Comparison of ENCODE assay signal across 20 cellular contexts in the genomic region with DNA sequence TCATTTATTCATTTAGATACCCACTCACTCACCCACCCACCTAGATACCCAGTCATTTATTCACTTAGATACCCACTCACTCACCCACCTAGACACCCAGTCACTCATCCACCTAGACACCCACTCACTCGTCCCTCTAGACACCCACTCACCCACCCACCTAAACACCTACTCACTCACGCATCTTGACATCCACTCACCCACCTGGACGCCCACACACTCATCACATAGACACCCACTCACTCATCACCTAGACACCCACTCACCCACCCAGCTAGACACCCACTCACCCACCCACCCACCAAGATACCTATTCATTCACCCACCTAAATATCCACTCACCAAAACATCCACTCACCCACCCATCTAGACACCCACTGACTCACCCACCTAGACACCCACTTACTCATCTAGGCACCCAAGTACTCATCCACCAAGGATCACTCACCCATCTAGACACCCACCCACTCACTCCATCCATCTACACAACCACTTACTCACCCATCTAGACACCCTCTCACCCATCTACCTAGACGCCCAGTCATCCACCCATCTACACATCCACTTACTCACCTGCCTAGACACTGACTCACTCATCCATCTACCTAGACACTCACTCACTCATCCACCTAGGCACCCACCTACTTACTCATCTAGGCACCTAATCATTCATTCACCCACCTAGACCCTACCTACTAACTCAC.
DNase-seq lines count a peak whose midpoint lies in the region; ATAC-seq and TF ChIP-seq lines count a peak whose summit lies in the region.
"Had no signal": no experiment of that assay in that cellular context is flagged by ENCODE, and none has a peak within 500 bp of the region (broad histone marks: within the 10 kb centered on the region; RNA-seq: fewer than 3 reads in every experiment).

No MANE protein-coding gene starts in this region.

- no peak overlapping the region for H3K4me3 Mint-ChIP-seq in MCF 10A (ENCODE audit: unreplicated experiment)
- H3K4me3 Mint-ChIP-seq in activated T-helper 17 cell treated with anti-CD3 and anti-CD28 coated beads, Interleukin-2, amount 50 U/mL, for 72 hours = no peak overlapping the region
- H3K4me3 Mint-ChIP-seq: CD8-positive, alpha-beta T cell; HFFc6 had no signal

- in situ Hi-C loops in mammary epithelial cell (cut with MboI; ENCODE audit: low sequenced_read_pairs in 2 of 2) = no loop called here

- no peaks in the 10 kb centered on the region for H3K4me1 Mint-ChIP-seq in MCF 10A (ENCODE audit: insufficient read depth, unreplicated experiment)
- no peaks in the 10 kb centered on the region for H3K4me1 Mint-ChIP-seq in activated T-helper 17 cell treated with anti-CD3 and anti-CD28 coated beads, Interleukin-2, amount 50 U/mL, for 72 hours

- H2AFZ ChIP-seq in mammary epithelial cell (ENCODE audit: low read depth, low read length) = no peak overlapping the region

- no peak for TF ChIP-seq CTCF in mammary epithelial cell (conservative IDR thresholded peaks at IDR 0.05 in 1 of 2, IDR thresholded peaks at IDR 0.05 in 1 of 2; ENCODE audit: extremely low read depth in 1 of 2, insufficient read depth in 1 of 2, low read depth in 1 of 2, low read length in 2 of 2)
- no peak for TF ChIP-seq CTCF in MCF 10A (IDR thresholded peaks at IDR 0.05; ENCODE audit: unreplicated experiment)

- dilution Hi-C loops in mammary epithelial cell (cut with HindIII; ENCODE audit: low sequenced_read_pairs) = no loop called here

- no peaks in the 10 kb centered on the region for H3K36me3 Mint-ChIP-seq in MCF 10A (ENCODE audit: insufficient read depth, unreplicated experiment)
- no peaks in the 10 kb centered on the region for H3K36me3 Mint-ChIP-seq in activated T-helper 17 cell treated with anti-CD3 and anti-CD28 coated beads, Interleukin-2, amount 50 U/mL, for 72 hours (ENCODE audit: low read depth)
- H3K36me3 Mint-ChIP-seq: CD8-positive, alpha-beta T cell had no signal

- WGBS in mammary epithelial cell (ENCODE audit: low coverage, missing lambda C conversion rate) = 33% methylated on average over 1 of the region's 4 CpGs

- H3K27ac ChIP-seq in mammary epithelial cell (ENCODE audit: insufficient read depth, low read depth, low read length) = no peak overlapping the region
- H3K27ac ChIP-seq: BLaER1 treated with 17β-estradiol and CSF1 and Interleukin-3, amounts not matched to agents 10 nM and 100 nM had no signal

- no TSS peak for BruUV-seq in mammary epithelial cell (replicated peaks; lab: Mats Ljungman, UMichigan)
- no TSS peak for BruUV-seq in MCF 10A (replicated peaks; lab: Mats Ljungman, UMichigan)

- H3K9ac ChIP-seq in mammary epithelial cell (ENCODE audit: insufficient read depth, low read length) = no peak overlapping the region
- H3K9ac ChIP-seq: BLaER1 treated with 17β-estradiol and CSF1 and Interleukin-3, amounts not matched to agents 10 nM and 100 nM had no signal

- peaks cover 26% of the 10 kb centered on the region for H3K9me3 Mint-ChIP-seq in MCF 10A (ENCODE audit: unreplicated experiment)
- H3K9me3 Mint-ChIP-seq in activated T-helper 17 cell treated with anti-CD3 and anti-CD28 coated beads, Interleukin-2, amount 50 U/mL, for 72 hours = peaks cover 19% of the 10 kb centered on the region

- H3K27me3 ChIP-seq in mammary epithelial cell (ENCODE audit: insufficient read depth, low read length) = no peaks in the 10 kb centered on the region
- H3K27me3 ChIP-seq: BLaER1 treated with 17β-estradiol and CSF1 and Interleukin-3, amounts not matched to agents 10 nM and 100 nM had no signal

- H3K4me1 ChIP-seq in mammary epithelial cell (ENCODE audit: insufficient read depth, low read length) = peaks cover 4% of the 10 kb centered on the region

- H3K4me2 ChIP-seq in mammary epithelial cell (ENCODE audit: insufficient read depth, low read depth, low read length) = no peak overlapping the region
- H3K4me2 ChIP-seq: BLaER1 treated with 17β-estradiol and CSF1 and Interleukin-3, amounts not matched to agents 10 nM and 100 nM had no signal

- no peaks in the 10 kb centered on the region for H3K79me2 ChIP-seq in mammary epithelial cell (ENCODE audit: insufficient read depth, low read length)

- H3K27me3 Mint-ChIP-seq in MCF 10A (ENCODE audit: insufficient read depth, unreplicated experiment) = no peaks in the 10 kb centered on the region
- no peaks in the 10 kb centered on the region for H3K27me3 Mint-ChIP-seq in activated T-helper 17 cell treated with anti-CD3 and anti-CD28 coated beads, Interleukin-2, amount 50 U/mL, for 72 hours

- no peak overlapping the region for H3K27ac Mint-ChIP-seq in MCF 10A (ENCODE audit: low read depth, unreplicated experiment)
- no peak overlapping the region for H3K27ac Mint-ChIP-seq in activated T-helper 17 cell treated with anti-CD3 and anti-CD28 coated beads, Interleukin-2, amount 50 U/mL, for 72 hours
- H3K27ac Mint-ChIP-seq: CD8-positive, alpha-beta T cell; HFFc6 had no signal

- DNase-seq in mammary epithelial cell = peak; percentile 71
- no peak for DNase-seq in MCF 10A (ENCODE audit: unreplicated experiment)
- DNase-seq in HEK293T (ENCODE audit: extremely low spot score) = no peak
- DNase-seq: Calu3; CD8-positive, alpha-beta T cell; DMS53; EL; HFFc6; NCI-H1436; NCI-H1930; NCI-H226; NCI-H524; NCI-H82; OCI-M1; SHP77 treated with DMSO at 0.1 percent for 48 hours had no signal

- CTCF ChIA-PET in mammary epithelial cell (lab: Charles Lee; ENCODE audit: low non-redundant PET) = no interaction called here
- CTCF ChIA-PET in MCF 10A (lab: Yijun Ruan, JAX) = no interaction called here
- CTCF ChIA-PET in HEK293T (lab: Yijun Ruan, JAX) = no interaction called here

- POLR2A ChIA-PET in MCF 10A (lab: Yijun Ruan, JAX) = no interaction called here
- POLR2A ChIA-PET in HEK293T (lab: Yijun Ruan, JAX) = no interaction called here

- H3K36me3 ChIP-seq in mammary epithelial cell (ENCODE audit: insufficient read depth, low read length) = no peaks in the 10 kb centered on the region
- H3K36me3 ChIP-seq: BLaER1 treated with 17β-estradiol and CSF1 and Interleukin-3, amounts not matched to agents 10 nM and 100 nM had no signal

- intact Hi-C loops in mammary epithelial cell (cut with micrococcal nuclease) = loop anchor here (10.0 kb wide), 1 partner anchor 271 kb away; no protein-coding TSS in a partner anchor
- intact Hi-C loops in MCF 10A (cut with micrococcal nuclease) = no loop called here

- H4K20me1 ChIP-seq in mammary epithelial cell (ENCODE audit: insufficient read depth, low read length) = no peaks in the 10 kb centered on the region
- H4K20me1 ChIP-seq: BLaER1 treated with 17β-estradiol and CSF1 and Interleukin-3, amounts not matched to agents 10 nM and 100 nM had no signal

- no peak overlapping the region for H3K4me3 ChIP-seq in mammary epithelial cell (replicated peaks in 1 of 3; ENCODE audit: insufficient read depth in 1 of 3, low read depth in 2 of 3, low read length in 3 of 3)
- H3K4me3 ChIP-seq: BLaER1 treated with 17β-estradiol and CSF1 and Interleukin-3, amounts not matched to agents 10 nM and 100 nM had no signal

- H3K9me3 ChIP-seq in mammary epithelial cell (replicated peaks; ENCODE audit: insufficient read depth, low read length) = peaks cover 8% of the 10 kb centered on the region

- peak; percentile 50 for ATAC-seq in activated T-helper 17 cell treated with anti-CD3 and anti-CD28 coated beads, Interleukin-2, amount 50 U/mL, for 72 hours (replicated peaks)
- peak; percentile 19 for ATAC-seq in esophagus mucosa
- no peak for ATAC-seq in HG02798 (IDR thresholded peaks at IDR 0.05; ENCODE audit: poor library complexity, unreplicated experiment)
- ATAC-seq in GM19035 (IDR thresholded peaks at IDR 0.05; ENCODE audit: unreplicated experiment) = no peak
- ATAC-seq: CD8-positive, alpha-beta T cell had no signal

TF ChIP-seq in HEK293T, 16 proteins besides CTCF, POLR2A, EP300 and RAD21:
- TF ChIP-seq LEF1 (IDR thresholded peaks at IDR 0.05; ENCODE audit: borderline replicate concordance) (no peak), NFRKB (IDR thresholded peaks at IDR 0.05) (no peak), ELF4 (IDR thresholded peaks at IDR 0.05) (no peak), SP1 (IDR thresholded peaks at IDR 0.05) (no peak), ZNF384 (IDR thresholded peaks at IDR 0.05) (no peak), SUZ12 (IDR thresholded peaks at IDR 0.05) (no peak), FOXA1 (IDR thresholded peaks at IDR 0.05) (no peak), TARDBP (IDR thresholded peaks at IDR 0.05) (no peak), HDGF (IDR thresholded peaks at IDR 0.05; ENCODE audit: borderline replicate concordance) (no peak), ARNT (IDR thresholded peaks at IDR 0.05) (no peak), CTBP1 (IDR thresholded peaks at IDR 0.05; ENCODE audit: borderline replicate concordance) (no peak), FOXM1 (IDR thresholded peaks at IDR 0.05; ENCODE audit: borderline replicate concordance) (no peak), FOXK2 (IDR thresholded peaks at IDR 0.05) (no peak), BHLHE40 (IDR thresholded peaks at IDR 0.05; ENCODE audit: borderline replicate concordance) (no peak)
- TF ChIP-seq, protein P1, sequence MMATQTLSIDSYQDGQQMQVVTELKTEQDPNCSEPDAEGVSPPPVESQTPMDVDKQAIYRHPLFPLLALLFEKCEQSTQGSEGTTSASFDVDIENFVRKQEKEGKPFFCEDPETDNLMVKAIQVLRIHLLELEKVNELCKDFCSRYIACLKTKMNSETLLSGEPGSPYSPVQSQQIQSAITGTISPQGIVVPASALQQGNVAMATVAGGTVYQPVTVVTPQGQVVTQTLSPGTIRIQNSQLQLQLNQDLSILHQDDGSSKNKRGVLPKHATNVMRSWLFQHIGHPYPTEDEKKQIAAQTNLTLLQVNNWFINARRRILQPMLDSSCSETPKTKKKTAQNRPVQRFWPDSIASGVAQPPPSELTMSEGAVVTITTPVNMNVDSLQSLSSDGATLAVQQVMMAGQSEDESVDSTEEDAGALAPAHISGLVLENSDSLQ (IDR thresholded peaks at IDR 0.05) = no peak

Comparison
In these comparisons a context has a peak if more than half of its experiments do, and no peak if none do; other contexts are left out.
1. ATAC-seq: peak in activated T-helper 17 cell treated with anti-CD3 and anti-CD28 coated beads, Interleukin-2, amount 50 U/mL, for 72 hours (single experiment) and esophagus mucosa (single experiment); none in HG02798 (single experiment) and GM19035 (single experiment).